Comparison of ENCODE assay signal across 15 cellular contexts in the genomic region with DNA sequence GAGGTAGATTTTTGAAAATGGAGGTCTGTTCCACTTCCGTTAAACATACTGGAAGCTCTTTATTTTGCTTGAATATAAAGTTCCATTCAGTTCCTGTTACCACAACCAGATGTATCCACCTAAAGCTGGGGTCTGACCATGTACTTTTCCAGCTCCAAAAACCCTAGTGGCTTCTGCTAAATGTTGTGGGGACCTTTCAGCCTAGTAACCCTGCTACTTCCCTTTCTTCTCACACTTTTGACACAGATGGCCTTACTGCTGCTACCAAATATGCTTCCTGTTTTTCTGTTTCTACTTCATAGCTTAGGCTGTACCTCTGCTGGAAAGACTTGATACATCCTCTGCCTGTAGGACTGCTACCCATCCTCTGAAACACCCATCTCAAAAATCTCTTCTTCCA.
"Had no signal": no experiment of that assay in that cellular context is flagged by ENCODE, and none has a peak within 500 bp of the region (broad histone marks: within the 10 kb centered on the region; RNA-seq: fewer than 3 reads in every experiment).

No MANE protein-coding gene starts in this region.

- H3K9me3 ChIP-seq: adrenal gland, prostate gland had no signal

- H3K27ac ChIP-seq: adrenal gland, esophagus squamous epithelium, prostate gland, right atrium auricular region, tibial artery had no signal

- H3K4me3 ChIP-seq: adrenal gland, esophagus squamous epithelium, mucosa of descending colon, prostate gland, right atrium auricular region, tibial artery had no signal

- H3K36me3 ChIP-seq: adrenal gland, esophagus squamous epithelium, prostate gland, right atrium auricular region, tibial artery had no signal

- H3K4me1 ChIP-seq: adrenal gland, esophagus squamous epithelium, prostate gland, right atrium auricular region, tibial artery had no signal

- ATAC-seq: activated naive CD4-positive, alpha-beta T cell treated with anti-CD3 and anti-CD28 coated beads, Interleukin-2, amount 50 U/mL, for 72 hours; mucosa of descending colon; stimulated activated naive CD8-positive, alpha-beta T cell treated with anti-CD3 and anti-CD28 coated beads, Interleukin-15, Interleukin-2, amounts not matched to agents 100 U/mL and 50 U/mL, for 24 hours had no signal

- DNase-seq: activated CD4-positive, alpha-beta T cell treated with anti-CD3 and anti-CD28 coated beads, Interleukin-2, amount 50 U/mL, for 4 hours; activated gamma-delta T cell treated with Interleukin-2 at 50 U/mL for 16 hours; adrenal gland; effector CD8-positive, alpha-beta T cell; esophagus squamous epithelium; mesenchymal stem cell; mucosa of descending colon; naive B cell; stimulated activated naive CD8-positive, alpha-beta T cell treated with anti-CD3 and anti-CD28 coated beads, Interleukin-15, Interleukin-2, amounts not matched to agents 100 U/mL and 50 U/mL, for 24 hours; substantia nigra; T1000; tibial artery had no signal

- H3K27me3 ChIP-seq: esophagus squamous epithelium, right atrium auricular region, tibial artery had no signal
